ENCODE assay signal across 10 cellular contexts in the genomic region with DNA sequence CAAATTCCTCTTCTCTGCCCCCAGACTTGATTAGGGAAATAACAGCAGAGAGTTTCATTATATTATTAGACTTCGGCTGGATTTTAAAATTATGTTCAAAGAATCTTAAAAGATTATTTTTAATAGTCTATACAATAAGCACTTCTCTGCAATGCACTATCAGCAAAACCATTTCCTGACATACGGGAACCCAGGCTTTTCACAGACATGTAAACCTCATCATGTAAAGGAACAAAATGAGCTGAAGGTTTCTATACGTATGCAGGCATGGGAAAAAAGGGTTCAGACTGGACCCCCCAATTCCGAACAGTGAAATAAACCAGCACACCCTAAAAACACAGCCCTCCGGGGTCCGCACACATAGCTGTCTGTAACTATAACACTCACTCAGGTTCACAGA.
DNase-seq lines count a peak whose midpoint lies in the region; ATAC-seq and TF ChIP-seq lines count a peak whose summit lies in the region.
"Had no signal": no experiment of that assay in that cellular context is flagged by ENCODE, and none has a peak within 500 bp of the region (broad histone marks: within the 10 kb centered on the region; RNA-seq: fewer than 3 reads in every experiment).

No MANE protein-coding gene starts in this region.

- peak overlapping the region; percentile 90 for H3K27ac Mint-ChIP-seq in central memory CD8-positive, alpha-beta T cell (ENCODE audit: low read depth)

- H3K4me3 ChIP-seq in left ventricle myocardium inferior (peak overlapping the region; percentile 62), muscle layer of duodenum (ENCODE audit: low read depth in 1 of 2, low read length in 2 of 2) (peak overlapping the region; percentile 45 to 70), uterus (peak overlapping the region in 1 of 2 donors; percentile 15)

- H3K4me1 ChIP-seq in left ventricle myocardium inferior (peaks cover 51% of the 10 kb centered on the region), muscle layer of duodenum (ENCODE audit: control insufficient read depth in 1 of 2, insufficient read depth in 2 of 2, low read length in 2 of 2) (no peaks in the 10 kb centered on the region), uterus (no peaks in the 10 kb centered on the region)

- TF ChIP-seq CTCF in left ventricle myocardium inferior (IDR thresholded peaks at IDR 0.05; ENCODE audit: borderline replicate concordance), result no peak
- TF ChIP-seq CTCF in uterus (IDR thresholded peaks at IDR 0.05), result no peak

- no peaks in the 10 kb centered on the region for H3K27me3 Mint-ChIP-seq in central memory CD8-positive, alpha-beta T cell

- H3K4me1 Mint-ChIP-seq in central memory CD8-positive, alpha-beta T cell, result peaks cover 43% of the 10 kb centered on the region

- intact Hi-C loops in left ventricle myocardium inferior (cut with micrococcal nuclease), result no loop called here
- intact Hi-C loops in left cardiac atrium (cut with DNase I), result loop anchor here in 1 of 2 donors (5.0 kb wide), 1 partner anchor 42 kb away; no protein-coding TSS in a partner anchor
- intact Hi-C loops in uterus (cut with DNase I; ENCODE audit: low total_unique reads), result no loop called here

- no peak for DNase-seq in left ventricle myocardium inferior
- DNase-seq in left cardiac atrium, result no peak
- DNase-seq in central memory CD8-positive, alpha-beta T cell (ENCODE audit: low spot score in 2 of 2), result no peak
- no peak for DNase-seq in uterus
- no peak for DNase-seq in SIG-M5 treated with dmso at 0.1 percent for 504 hours (lab: John Stamatoyannopoulos, UW; ENCODE audit: unreplicated experiment)
- no peak for DNase-seq in NCI-H69 (lab: John Stamatoyannopoulos, UW)
- no peak for DNase-seq in NCI-H146 treated with DMSO at 0.1 percent for 48 hours (lab: John Stamatoyannopoulos, UW; ENCODE audit: unreplicated experiment)
- DNase-seq: COR-L47, NCI-H2171 had no signal

- TF ChIP-seq POLR2A in uterus (IDR thresholded peaks at IDR 0.05), result no peak

- H3K27ac ChIP-seq in left ventricle myocardium inferior (replicated peaks) (peak overlapping the region; percentile 82), muscle layer of duodenum (ENCODE audit: low read length) (peak overlapping the region; percentile 78), uterus (peak overlapping the region; percentile 60 to 71)

- H3K36me3 Mint-ChIP-seq in central memory CD8-positive, alpha-beta T cell (ENCODE audit: insufficient read depth), result peaks cover 2% of the 10 kb centered on the region

- no peaks in the 10 kb centered on the region for H3K27me3 ChIP-seq in left ventricle myocardium inferior (ENCODE audit: low read depth)
- no peaks in the 10 kb centered on the region for H3K27me3 ChIP-seq in muscle layer of duodenum (ENCODE audit: low read depth, low read length)
- no peaks in the 10 kb centered on the region for H3K27me3 ChIP-seq in uterus

- H3K36me3 ChIP-seq in left ventricle myocardium inferior (peaks cover 8% of the 10 kb centered on the region), muscle layer of duodenum (ENCODE audit: control insufficient read depth in 1 of 2, insufficient read depth in 2 of 2, low read length in 2 of 2) (peaks cover under 1 to 6% of the 10 kb centered on the region in 2 donors), uterus (no peaks in the 10 kb centered on the region)

- no peak for ATAC-seq in left cardiac atrium
- ATAC-seq in central memory CD8-positive, alpha-beta T cell (replicated peaks; ENCODE audit: extremely low read depth, poor library complexity, severe bottlenecking), result peak; percentile 20

- peak overlapping the region; percentile 85 for H3K4me3 Mint-ChIP-seq in central memory CD8-positive, alpha-beta T cell

- H3K9me3 ChIP-seq in left ventricle myocardium inferior (replicated peaks) (no peaks in the 10 kb centered on the region), muscle layer of duodenum (ENCODE audit: control insufficient read depth in 1 of 2, low read length in 2 of 2) (no peaks in the 10 kb centered on the region), uterus (no peaks in the 10 kb centered on the region)

- no peaks in the 10 kb centered on the region for H3K9me3 Mint-ChIP-seq in central memory CD8-positive, alpha-beta T cell
